11 cellular contexts compared by ENCODE assay signal in genomic region chr2:143263045-143263625, GRCh38.
DNase-seq lines count a peak whose midpoint lies in the region; ATAC-seq and TF ChIP-seq lines count a peak whose summit lies in the region.
"Had no signal": no experiment of that assay in that cellular context is flagged by ENCODE, and none has a peak within 500 bp of the region (broad histone marks: within the 10 kb centered on the region; RNA-seq: fewer than 3 reads in every experiment).

No MANE protein-coding gene starts in this region.

- intact Hi-C loops in OCI-LY7 (cut with micrococcal nuclease; ENCODE audit: unreplicated experiment) = no loop called here

- CTCF ChIA-PET in OCI-LY7 (lab: Charles Lee; ENCODE audit: unreplicated experiment) = no interaction called here

- H3K36me3 Mint-ChIP-seq in activated naive CD4-positive, alpha-beta T cell treated with anti-CD3 and anti-CD28 coated beads, Interleukin-2, amount 50 U/mL, for 24 hours = peaks cover 10% of the 10 kb centered on the region
- H3K36me3 Mint-ChIP-seq in endodermal cell (ENCODE audit: low read depth) = no peaks in the 10 kb centered on the region

- no peak for DNase-seq in activated naive CD4-positive, alpha-beta T cell (lab: John Stamatoyannopoulos, UW)
- DNase-seq in OCI-LY7 (ENCODE audit: low spot score) = no peak
- DNase-seq in endodermal cell = peak; percentile 72
- DNase-seq in stimulated activated naive CD8-positive, alpha-beta T cell treated with anti-CD3 and anti-CD28 coated beads, Interleukin-15, amount 100 ng/mL, for 72 hours = no peak
- no peak for DNase-seq in NCI-H2227 treated with DMSO at 0.1 percent for 48 hours (lab: John Stamatoyannopoulos, UW)
- DNase-seq in globus pallidus (ENCODE audit: low spot score) = no peak
- DNase-seq: Caco-2, NCI-H2107 had no signal

- no peak overlapping the region for H2AFZ ChIP-seq in OCI-LY7 (ENCODE audit: low read length)

- H3K27me3 ChIP-seq in endodermal cell (ENCODE audit: control insufficient read depth, insufficient read depth, low read length, poor library complexity, severe bottlenecking) = no peaks in the 10 kb centered on the region

- peaks cover 5% of the 10 kb centered on the region for H3K9me3 Mint-ChIP-seq in activated naive CD4-positive, alpha-beta T cell treated with anti-CD3 and anti-CD28 coated beads, Interleukin-2, amount 50 U/mL, for 24 hours
- H3K9me3 Mint-ChIP-seq in endodermal cell = no peaks in the 10 kb centered on the region
- H3K9me3 Mint-ChIP-seq in stimulated activated naive CD8-positive, alpha-beta T cell treated with anti-CD3 and anti-CD28 coated beads, Interleukin-15, amount 100 ng/mL, for 72 hours = peaks cover 7 to 12% of the 10 kb centered on the region in 2 donors

- ATAC-seq in stimulated activated naive CD8-positive, alpha-beta T cell treated with anti-CD3 and anti-CD28 coated beads, Interleukin-15, amount 100 ng/mL, for 72 hours = no peak
- no peak for ATAC-seq in HG02885 (IDR thresholded peaks at IDR 0.05; ENCODE audit: poor library complexity, unreplicated experiment)

- H3K27ac Mint-ChIP-seq in activated naive CD4-positive, alpha-beta T cell treated with anti-CD3 and anti-CD28 coated beads, Interleukin-2, amount 50 U/mL, for 24 hours = peak overlapping the region; percentile 93
- no peak overlapping the region for H3K27ac Mint-ChIP-seq in endodermal cell
- H3K27ac Mint-ChIP-seq in stimulated activated naive CD8-positive, alpha-beta T cell treated with anti-CD3 and anti-CD28 coated beads, Interleukin-15, amount 100 ng/mL, for 72 hours = peak overlapping the region; percentile 98 to 99

- H3K4me1 Mint-ChIP-seq in activated naive CD4-positive, alpha-beta T cell treated with anti-CD3 and anti-CD28 coated beads, Interleukin-2, amount 50 U/mL, for 24 hours = peaks cover 63% of the 10 kb centered on the region
- peaks cover 14% of the 10 kb centered on the region for H3K4me1 Mint-ChIP-seq in endodermal cell
- H3K4me1 Mint-ChIP-seq in stimulated activated naive CD8-positive, alpha-beta T cell treated with anti-CD3 and anti-CD28 coated beads, Interleukin-15, amount 100 ng/mL, for 72 hours = peaks cover 52% of the 10 kb centered on the region

- no peaks in the 10 kb centered on the region for H3K9me2 ChIP-seq in OCI-LY7 (ENCODE audit: insufficient read depth, low read length)

- no TSS peak for BruUV-seq in OCI-LY7 (replicated peaks; lab: Mats Ljungman, UMichigan)

- no peaks in the 10 kb centered on the region for H4K20me1 ChIP-seq in OCI-LY7 (ENCODE audit: insufficient read depth, low read length)

- WGBS in endodermal cell (ENCODE audit: insufficient coverage in 1 of 2, insufficient read length in 1 of 2), 2 experiments = 100% methylated on average over 2 of the region's 2 CpGs

- peak; percentile 50 for TF ChIP-seq CTCF in OCI-LY7 (conservative IDR thresholded peaks at IDR 0.05; ENCODE audit: low read length)
- peak; percentile 74 for TF ChIP-seq CTCF in endodermal cell (conservative IDR thresholded peaks at IDR 0.05)

- H3K79me2 ChIP-seq in OCI-LY7 (ENCODE audit: insufficient read depth, low read depth, low read length) = no peaks in the 10 kb centered on the region; the same call in 1 of the 2 replicates

- peaks cover 29% of the 10 kb centered on the region for H3K4me1 ChIP-seq in OCI-LY7 (ENCODE audit: insufficient read depth, low read length, poor library complexity, severe bottlenecking)
- H3K4me1 ChIP-seq in endodermal cell (ENCODE audit: control insufficient read depth, insufficient read depth, low read length) = no peaks in the 10 kb centered on the region
- H3K4me1 ChIP-seq: Caco-2 had no signal

- POLR2A ChIA-PET in OCI-LY7 (lab: Charles Lee) = no interaction called here

- H3K27ac ChIP-seq in OCI-LY7 (ENCODE audit: low read depth, low read length, poor library complexity, severe bottlenecking) (no peak overlapping the region), endodermal cell (ENCODE audit: low read depth, low read length) (no peak overlapping the region)

- H3K36me3 ChIP-seq in OCI-LY7 (ENCODE audit: insufficient read depth, low read length) = peaks cover 22% of the 10 kb centered on the region
- no peaks in the 10 kb centered on the region for H3K36me3 ChIP-seq in endodermal cell (ENCODE audit: control insufficient read depth, insufficient read depth, low read length)

- peaks cover 4% of the 10 kb centered on the region; the same call in 1 of the 2 replicates for H3K9me3 ChIP-seq in OCI-LY7 (ENCODE audit: low read length)
- no peaks in the 10 kb centered on the region for H3K9me3 ChIP-seq in endodermal cell (ENCODE audit: control insufficient read depth, low read length)
- H3K9me3 ChIP-seq: Caco-2 had no signal

- H3K9ac ChIP-seq in endodermal cell (ENCODE audit: extremely low read depth, low read length, poor library complexity, severe bottlenecking) = no peak overlapping the region

- no peaks in the 10 kb centered on the region for H3K27me3 Mint-ChIP-seq in activated naive CD4-positive, alpha-beta T cell treated with anti-CD3 and anti-CD28 coated beads, Interleukin-2, amount 50 U/mL, for 24 hours
- no peaks in the 10 kb centered on the region for H3K27me3 Mint-ChIP-seq in endodermal cell (ENCODE audit: insufficient read depth)
- H3K27me3 Mint-ChIP-seq in stimulated activated naive CD8-positive, alpha-beta T cell treated with anti-CD3 and anti-CD28 coated beads, Interleukin-15, amount 100 ng/mL, for 72 hours = no peaks in the 10 kb centered on the region

- no peak overlapping the region for H3K4me3 Mint-ChIP-seq in activated naive CD4-positive, alpha-beta T cell treated with anti-CD3 and anti-CD28 coated beads, Interleukin-2, amount 50 U/mL, for 24 hours
- H3K4me3 Mint-ChIP-seq in endodermal cell = no peak overlapping the region
- H3K4me3 Mint-ChIP-seq in stimulated activated naive CD8-positive, alpha-beta T cell treated with anti-CD3 and anti-CD28 coated beads, Interleukin-15, amount 100 ng/mL, for 72 hours = peak overlapping the region; percentile 3 to 45

- no peak overlapping the region for H3K4me3 ChIP-seq in OCI-LY7 (ENCODE audit: low read depth, low read length, poor library complexity, severe bottlenecking)
- H3K4me3 ChIP-seq in endodermal cell (ENCODE audit: low read length) = no peak overlapping the region
- H3K4me3 ChIP-seq: lung had no signal

- H3K4me2 ChIP-seq in OCI-LY7 (ENCODE audit: low read length) = no peak overlapping the region

Comparison
In these comparisons a context has a peak if more than half of its experiments do, and no peak if none do; other contexts are left out.
1. H3K4me3 Mint-ChIP-seq: peak in stimulated activated naive CD8-positive, alpha-beta T cell treated with anti-CD3 and anti-CD28 coated beads, Interleukin-15, amount 100 ng/mL, for 72 hours (2 of 2); none in activated naive CD4-positive, alpha-beta T cell treated with anti-CD3 and anti-CD28 coated beads, Interleukin-2, amount 50 U/mL, for 24 hours (single experiment) and endodermal cell (single experiment).